In the genomic region with DNA sequence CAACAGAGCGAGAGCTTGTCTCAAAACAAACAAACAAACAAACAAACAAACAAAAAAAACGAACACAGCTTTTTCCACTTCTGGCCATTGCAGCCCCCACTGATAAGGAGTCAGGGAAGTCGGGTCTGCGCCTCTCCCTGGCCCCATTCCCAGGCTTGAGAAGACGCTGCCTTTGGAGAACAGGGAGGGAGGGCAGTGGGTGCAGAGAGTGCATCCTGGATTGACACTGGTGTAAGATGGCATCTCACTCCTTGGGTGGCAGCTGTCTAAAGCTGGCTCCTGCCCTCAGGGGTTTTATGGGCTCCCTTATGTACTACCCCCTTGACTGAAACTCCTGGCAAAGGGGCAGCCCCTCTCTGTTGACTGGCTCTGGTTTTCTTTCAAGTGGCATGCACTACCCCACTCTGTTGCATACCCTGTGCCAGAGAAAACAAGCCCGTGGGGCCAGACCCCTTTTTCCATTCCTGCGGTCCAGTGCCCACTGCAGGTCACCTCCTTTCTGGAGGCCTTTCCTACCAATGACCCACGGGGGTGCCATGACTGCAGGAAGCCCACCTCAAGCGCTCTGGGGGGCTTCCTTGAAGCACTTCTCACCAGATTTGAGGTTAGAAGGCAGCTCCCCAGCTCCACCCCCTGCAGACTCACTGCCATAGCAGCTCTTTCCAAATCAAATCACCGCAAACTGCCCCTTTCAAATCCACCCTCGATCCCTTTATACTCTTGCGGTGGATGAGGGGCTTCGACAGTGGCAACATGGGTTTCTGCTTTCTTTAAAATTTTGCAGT, we compare ENCODE assay signal across 1 cellular context.
TF ChIP-seq lines count a peak whose summit lies in the region.

No MANE protein-coding gene starts in this region.

TF ChIP-seq in HepG2, 621 proteins besides CTCF, POLR2A, EP300 and RAD21:
- TF ChIP-seq ZNF335 (CRISPR knock-in tag; IDR thresholded peaks at IDR 0.05) (no peak), ZNF317 (CRISPR knock-in tag; IDR thresholded peaks at IDR 0.05) (no peak), ZNF33B (CRISPR knock-in tag; IDR thresholded peaks at IDR 0.05) (no peak), ZNF207 (IDR thresholded peaks at IDR 0.05; ENCODE audit: borderline replicate concordance) (no peak), ZNF274 (CRISPR knock-in tag; IDR thresholded peaks at IDR 0.05) (no peak), ZNF776 (CRISPR knock-in tag; IDR thresholded peaks at IDR 0.05) (no peak), FOSL1 (CRISPR knock-in tag; IDR thresholded peaks at IDR 0.05; ENCODE audit: borderline replicate concordance) (no peak), RBM39 (IDR thresholded peaks at IDR 0.05; ENCODE audit: low read depth, low read length, poor library complexity, severe bottlenecking) (no peak), ETV6 (CRISPR knock-in tag; conservative IDR thresholded peaks at IDR 0.05) (no peak), ZNF660 (CRISPR knock-in tag; IDR thresholded peaks at IDR 0.05; ENCODE audit: borderline replicate concordance, low read depth) (no peak), ZNF3 (CRISPR knock-in tag; IDR thresholded peaks at IDR 0.05) (no peak), YY1 (IDR thresholded peaks at IDR 0.05; ENCODE audit: insufficient read depth, insufficient replicate concordance, low read depth, low read length) (no peak), PPARG (CRISPR knock-in tag; conservative IDR thresholded peaks at IDR 0.05) (no peak), CBX1 (IDR thresholded peaks at IDR 0.05; ENCODE audit: low read depth) (no peak), PITX1 (CRISPR knock-in tag; IDR thresholded peaks at IDR 0.05) (no peak), ZNF329 (CRISPR knock-in tag; IDR thresholded peaks at IDR 0.05; ENCODE audit: low read depth) (no peak), ZNF484 (CRISPR knock-in tag; IDR thresholded peaks at IDR 0.05; ENCODE audit: borderline replicate concordance, low read depth) (no peak), MTA3 (CRISPR knock-in tag; IDR thresholded peaks at IDR 0.05) (no peak)
- TF ChIP-seq, protein P1, sequence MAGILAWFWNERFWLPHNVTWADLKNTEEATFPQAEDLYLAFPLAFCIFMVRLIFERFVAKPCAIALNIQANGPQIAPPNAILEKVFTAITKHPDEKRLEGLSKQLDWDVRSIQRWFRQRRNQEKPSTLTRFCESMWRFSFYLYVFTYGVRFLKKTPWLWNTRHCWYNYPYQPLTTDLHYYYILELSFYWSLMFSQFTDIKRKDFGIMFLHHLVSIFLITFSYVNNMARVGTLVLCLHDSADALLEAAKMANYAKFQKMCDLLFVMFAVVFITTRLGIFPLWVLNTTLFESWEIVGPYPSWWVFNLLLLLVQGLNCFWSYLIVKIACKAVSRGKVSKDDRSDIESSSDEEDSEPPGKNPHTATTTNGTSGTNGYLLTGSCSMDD (CRISPR knock-in tag; IDR thresholded peaks at IDR 0.05): no peak
- TF ChIP-seq, protein P2, sequence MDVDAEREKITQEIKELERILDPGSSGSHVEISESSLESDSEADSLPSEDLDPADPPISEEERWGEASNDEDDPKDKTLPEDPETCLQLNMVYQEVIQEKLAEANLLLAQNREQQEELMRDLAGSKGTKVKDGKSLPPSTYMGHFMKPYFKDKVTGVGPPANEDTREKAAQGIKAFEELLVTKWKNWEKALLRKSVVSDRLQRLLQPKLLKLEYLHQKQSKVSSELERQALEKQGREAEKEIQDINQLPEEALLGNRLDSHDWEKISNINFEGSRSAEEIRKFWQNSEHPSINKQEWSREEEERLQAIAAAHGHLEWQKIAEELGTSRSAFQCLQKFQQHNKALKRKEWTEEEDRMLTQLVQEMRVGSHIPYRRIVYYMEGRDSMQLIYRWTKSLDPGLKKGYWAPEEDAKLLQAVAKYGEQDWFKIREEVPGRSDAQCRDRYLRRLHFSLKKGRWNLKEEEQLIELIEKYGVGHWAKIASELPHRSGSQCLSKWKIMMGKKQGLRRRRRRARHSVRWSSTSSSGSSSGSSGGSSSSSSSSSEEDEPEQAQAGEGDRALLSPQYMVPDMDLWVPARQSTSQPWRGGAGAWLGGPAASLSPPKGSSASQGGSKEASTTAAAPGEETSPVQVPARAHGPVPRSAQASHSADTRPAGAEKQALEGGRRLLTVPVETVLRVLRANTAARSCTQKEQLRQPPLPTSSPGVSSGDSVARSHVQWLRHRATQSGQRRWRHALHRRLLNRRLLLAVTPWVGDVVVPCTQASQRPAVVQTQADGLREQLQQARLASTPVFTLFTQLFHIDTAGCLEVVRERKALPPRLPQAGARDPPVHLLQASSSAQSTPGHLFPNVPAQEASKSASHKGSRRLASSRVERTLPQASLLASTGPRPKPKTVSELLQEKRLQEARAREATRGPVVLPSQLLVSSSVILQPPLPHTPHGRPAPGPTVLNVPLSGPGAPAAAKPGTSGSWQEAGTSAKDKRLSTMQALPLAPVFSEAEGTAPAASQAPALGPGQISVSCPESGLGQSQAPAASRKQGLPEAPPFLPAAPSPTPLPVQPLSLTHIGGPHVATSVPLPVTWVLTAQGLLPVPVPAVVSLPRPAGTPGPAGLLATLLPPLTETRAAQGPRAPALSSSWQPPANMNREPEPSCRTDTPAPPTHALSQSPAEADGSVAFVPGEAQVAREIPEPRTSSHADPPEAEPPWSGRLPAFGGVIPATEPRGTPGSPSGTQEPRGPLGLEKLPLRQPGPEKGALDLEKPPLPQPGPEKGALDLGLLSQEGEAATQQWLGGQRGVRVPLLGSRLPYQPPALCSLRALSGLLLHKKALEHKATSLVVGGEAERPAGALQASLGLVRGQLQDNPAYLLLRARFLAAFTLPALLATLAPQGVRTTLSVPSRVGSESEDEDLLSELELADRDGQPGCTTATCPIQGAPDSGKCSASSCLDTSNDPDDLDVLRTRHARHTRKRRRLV (CRISPR knock-in tag; IDR thresholded peaks at IDR 0.05): no peak
TF ChIP-seq in HepG2: peak in this region for 0.
